Comparison of ENCODE assay signal across 36 cellular contexts in the genomic region with DNA sequence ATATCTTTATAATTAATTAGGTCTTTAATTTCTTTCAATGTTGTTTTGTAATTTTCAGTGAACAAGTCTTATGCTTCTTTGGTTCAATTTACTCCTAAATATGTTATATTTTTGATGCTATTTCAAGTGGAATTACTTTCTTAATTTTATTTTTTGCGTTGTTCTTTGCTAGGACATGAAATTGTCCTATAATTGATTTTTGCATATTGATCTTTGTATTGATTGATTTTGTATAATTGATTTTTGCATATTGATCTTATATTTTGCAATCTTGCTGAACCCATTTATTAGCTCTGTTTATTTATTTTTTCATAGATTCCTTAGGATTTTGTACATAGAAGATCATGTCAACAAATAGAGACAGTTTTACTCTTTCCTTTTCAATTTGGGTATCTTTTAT. TPM values are rescaled to one million over a fixed set of nuclear protein-coding genes. Genes with fewer than 3 reads are reported as not detected.
"Had no signal": no experiment of that assay in that cellular context is flagged by ENCODE, and none has a peak within 500 bp of the region (broad histone marks: within the 10 kb centered on the region; RNA-seq: fewer than 3 reads in every experiment).

No MANE protein-coding gene starts in this region.

- H3K36me3 ChIP-seq: adrenal gland, breast epithelium, Peyer's patch, SJSA1 had no signal

- H3K4me3 ChIP-seq: adrenal gland, body of pancreas, breast epithelium, Peyer's patch, SJSA1 had no signal

- H3K9ac ChIP-seq: KMS-11, SK-N-SH had no signal

- H3K27ac ChIP-seq: body of pancreas, breast epithelium, SJSA1 had no signal

- ATAC-seq: activated naive CD4-positive, alpha-beta T cell treated with anti-CD3 and anti-CD28 coated beads, Interleukin-2, amount 50 U/mL, for 72 hours; activated T-cell treated with anti-CD3 and anti-CD28 coated beads, Interleukin-2, amount 50 U/mL, for 4 hours; body of pancreas; PC-3; WTC11 had no signal

- H3K4me3 Mint-ChIP-seq: activated CD4-positive, alpha-beta memory T cell treated with anti-CD3 and anti-CD28 coated beads for 36 hours; activated naive CD4-positive, alpha-beta T cell treated with anti-CD3 and anti-CD28 coated beads for 36 hours; activated T-cell treated with anti-CD3 and anti-CD28 coated beads, Interleukin-2, amount 50 U/mL, for 4 hours; activated T-helper 1 cell treated with anti-CD3 and anti-CD28 coated beads, Interleukin-12 subunit alpha, Interleukin-12 subunit beta, Interleukin-2, Interleukin-4 antibody, amounts not matched to agents 30 ng/mL and 10 ng/mL and 1 ng/mL, durations not matched to agents 14 hours and 24 hours and 36 hours; T-helper 1 cell treated with Interleukin-12 subunit alpha and Interleukin-12 subunit beta and Interleukin-4 antibody, amounts not matched to agents 30 μg/mL and 1 μg/mL, for 36 hours; T-helper 2 cell treated with Interferon-gamma antibody and Interleukin-4, amounts not matched to agents 5 μg/mL and 100 μg/mL, for 36 hours; WTC11 had no signal

- H3K36me3 Mint-ChIP-seq: activated CD4-positive, alpha-beta memory T cell treated with anti-CD3 and anti-CD28 coated beads for 36 hours; activated naive CD4-positive, alpha-beta T cell treated with anti-CD3 and anti-CD28 coated beads, Interleukin-2, amount 50 U/mL, for 72 hours; WTC11 had no signal

- DNase-seq: activated CD4-positive, alpha-beta memory T cell treated with anti-CD3 and anti-CD28 coated beads for 36 hours; activated CD4-positive, alpha-beta T cell treated with anti-CD3 and anti-CD28 coated beads for 4 hours; activated CD4-positive, alpha-beta T cell treated with anti-CD3 and anti-CD28 coated beads, Interleukin-2, amount 50 U/mL, for 1 hour; activated CD4-positive, CD25-positive, alpha-beta regulatory T cell treated with anti-CD3 and anti-CD28 coated beads, Interleukin-2, amount 50 U/mL, for 72 hours; activated CD8-positive, alpha-beta memory T cell treated with anti-CD3 and anti-CD28 coated beads, Interleukin-2, amount 50 U/mL, for 4 hours; activated gamma-delta T cell treated with Interleukin-2 at 50 U/mL for 16 hours; activated naive CD4-positive, alpha-beta T cell treated with anti-CD3 and anti-CD28 coated beads for 36 hours; activated T-cell treated with anti-CD3 and anti-CD28 coated beads for 4 hours; activated T-cell treated with anti-CD3 and anti-CD28 coated beads, Interleukin-2, amount 50 U/mL, for 4 hours; adrenal gland; body of pancreas; MM.1S; NCI-H1092; NCI-H1436 treated with DMSO at 0.1 percent for 48 hours; NCI-H1694 treated with DMSO at 0.1 percent for 48 hours; NCI-H2029; NCI-H510A; NCI-H526; NCI-H748 treated with DMSO at 0.1 percent for 48 hours; NK-92 treated with Interleukin-12 subunit alpha and Interleukin-12 subunit beta, amount 100 ng/mL, for 24 hours; PC-3; RPMI8226; SHP77 treated with DMSO at 0.1 percent for 48 hours; SK-N-SH had no signal

- H3K4me1 ChIP-seq: adrenal gland, body of pancreas, breast epithelium, SJSA1 had no signal

- H3K9me3 ChIP-seq: adrenal gland, breast epithelium, Peyer's patch, SJSA1, SK-N-SH had no signal

- H3K9me3 Mint-ChIP-seq: activated CD4-positive, alpha-beta memory T cell treated with anti-CD3 and anti-CD28 coated beads for 36 hours; activated naive CD4-positive, alpha-beta T cell treated with anti-CD3 and anti-CD28 coated beads for 36 hours; activated naive CD4-positive, alpha-beta T cell treated with anti-CD3 and anti-CD28 coated beads, Interleukin-2, amount 50 U/mL, for 72 hours; activated T-helper 1 cell treated with anti-CD3 and anti-CD28 coated beads, Interleukin-12 subunit alpha, Interleukin-12 subunit beta, Interleukin-2, Interleukin-4 antibody, amounts not matched to agents 30 ng/mL and 10 ng/mL and 1 ng/mL, durations not matched to agents 14 hours and 24 hours and 36 hours; T-helper 1 cell treated with Interleukin-12 subunit alpha and Interleukin-12 subunit beta and Interleukin-4 antibody, amounts not matched to agents 30 μg/mL and 1 μg/mL, for 36 hours; T-helper 2 cell treated with Interferon-gamma antibody and Interleukin-4, amounts not matched to agents 5 μg/mL and 100 μg/mL, for 36 hours; WTC11 had no signal

- H3K4me1 Mint-ChIP-seq: WTC11 had no signal

- H3K4me2 ChIP-seq: KMS-11, SK-N-SH had no signal

- FAIRE-seq: astrocyte, TTC549 had no signal

- H3K27me3 Mint-ChIP-seq: activated CD4-positive, alpha-beta memory T cell treated with anti-CD3 and anti-CD28 coated beads for 36 hours had no signal

- H3K27ac Mint-ChIP-seq: activated CD4-positive, alpha-beta memory T cell treated with anti-CD3 and anti-CD28 coated beads for 36 hours; activated naive CD4-positive, alpha-beta T cell treated with anti-CD3 and anti-CD28 coated beads for 36 hours; activated naive CD4-positive, alpha-beta T cell treated with anti-CD3 and anti-CD28 coated beads, Interleukin-2, amount 50 U/mL, for 72 hours; activated T-helper 1 cell treated with anti-CD3 and anti-CD28 coated beads, Interleukin-12 subunit alpha, Interleukin-12 subunit beta, Interleukin-2, Interleukin-4 antibody, amounts not matched to agents 30 ng/mL and 10 ng/mL and 1 ng/mL, durations not matched to agents 14 hours and 24 hours and 36 hours; T-helper 1 cell treated with Interleukin-12 subunit alpha and Interleukin-12 subunit beta and Interleukin-4 antibody, amounts not matched to agents 30 μg/mL and 1 μg/mL, for 36 hours; T-helper 2 cell treated with Interferon-gamma antibody and Interleukin-4, amounts not matched to agents 5 μg/mL and 100 μg/mL, for 36 hours; WTC11 had no signal

RNA-seq across cellular contexts. Expression of gene UTS2B, which starts 38.1 kb away (rescaled TPM):
- total RNA-seq: activated CD4-positive, alpha-beta memory T cell treated with anti-CD3 and anti-CD28 coated beads for 36 hours; activated naive CD4-positive, alpha-beta T cell treated with anti-CD3 and anti-CD28 coated beads for 36 hours; activated naive CD4-positive, alpha-beta T cell treated with anti-CD3 and anti-CD28 coated beads, Interleukin-2, amount 50 U/mL, for 72 hours; activated T-cell treated with anti-CD3 and anti-CD28 coated beads, Interleukin-2, amount 50 U/mL, for 4 hours; activated T-helper 1 cell treated with anti-CD3 and anti-CD28 coated beads, Interleukin-12 subunit alpha, Interleukin-12 subunit beta, Interleukin-2, Interleukin-4 antibody, amounts not matched to agents 30 ng/mL and 10 ng/mL and 1 ng/mL, durations not matched to agents 14 hours and 24 hours and 36 hours; body of pancreas; cardiac septum; PC-3; WTC11 had no signal
